9 cellular contexts compared by ENCODE assay signal in the genomic region with DNA sequence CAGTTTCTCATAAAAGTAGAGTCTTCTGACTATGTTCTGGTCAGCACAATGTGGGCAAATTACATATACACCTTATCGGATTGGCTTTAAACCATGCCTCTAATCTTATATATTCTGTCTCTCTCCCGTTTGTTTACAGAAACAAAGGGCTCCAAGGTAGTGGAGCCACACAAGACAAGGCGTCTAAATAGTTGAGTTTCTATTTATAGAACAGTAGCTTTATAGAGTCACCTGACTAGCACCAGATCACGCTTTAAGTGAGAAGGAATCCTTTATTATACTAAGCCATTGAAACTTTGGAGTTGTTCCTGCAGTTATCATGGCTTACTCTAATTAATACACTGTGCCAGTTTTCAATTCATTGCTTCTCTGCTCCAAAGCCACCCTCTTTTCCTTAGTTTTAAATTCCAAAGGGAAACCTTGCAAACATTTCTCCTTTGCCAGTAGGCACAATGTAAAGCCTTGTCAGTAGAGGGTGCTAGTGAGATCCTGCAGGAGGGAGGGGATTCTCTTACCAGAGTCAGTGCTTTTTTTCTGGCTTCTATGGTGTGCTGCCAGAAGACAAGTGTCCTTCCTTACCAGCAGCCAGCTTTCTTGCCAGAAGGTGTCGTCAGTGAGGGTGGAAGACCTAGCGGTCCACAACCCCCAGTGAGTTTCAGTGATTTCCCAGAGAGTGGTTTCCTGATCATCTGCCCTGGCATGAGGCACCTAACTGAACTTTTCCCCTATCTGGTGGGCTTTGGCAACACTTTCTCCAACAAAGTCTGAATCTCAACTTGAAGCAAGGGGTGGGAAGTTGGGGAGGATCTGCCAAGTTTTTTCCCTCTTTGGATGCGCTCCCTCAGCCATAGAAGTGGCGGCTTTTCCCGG.
A peak's percentile ranks its signal among the peaks of the same experiment; 100 is the strongest.
DNase-seq lines count a peak whose midpoint lies in the region; ATAC-seq and TF ChIP-seq lines count a peak whose summit lies in the region.
"Had no signal": no experiment of that assay in that cellular context is flagged by ENCODE, and none has a peak within 500 bp of the region (broad histone marks: within the 10 kb centered on the region; RNA-seq: fewer than 3 reads in every experiment).

No MANE protein-coding gene starts in this region.

- no peaks in the 10 kb centered on the region for H3K9me3 ChIP-seq in lower lobe of right lung

- no peak overlapping the region for H3K4me3 ChIP-seq in lower lobe of right lung

- H3K36me3 ChIP-seq in lower lobe of right lung, result no peaks in the 10 kb centered on the region

- no peak overlapping the region for H3K27ac ChIP-seq in lower lobe of right lung

- DNase-seq in SHP77 (lab: John Stamatoyannopoulos, UW) (peak; percentile 4 to 40), SHP77 treated with DMSO at 0.1 percent for 48 hours (lab: John Stamatoyannopoulos, UW) (no peak), OCI-M1 (lab: John Stamatoyannopoulos, UW) (peak; percentile 99), astrocyte of the hippocampus (ENCODE audit: low read depth, low spot score) (peak; percentile 20), lower lobe of right lung (peak; percentile 54)
- DNase-seq in effector CD8-positive, alpha-beta T cell (lab: John Stamatoyannopoulos, UW), result no peak
- DNase-seq: naive B cell had no signal

- no peaks in the 10 kb centered on the region for H3K27me3 ChIP-seq in lower lobe of right lung (ENCODE audit: low read depth)

- intact Hi-C loops in lower lobe of right lung (cut with DNase I), result no loop called here

- H3K4me1 ChIP-seq in lower lobe of right lung, result no peaks in the 10 kb centered on the region

- peak; percentile 50 for TF ChIP-seq CTCF in lower lobe of right lung (IDR thresholded peaks at IDR 0.05)

- ATAC-seq in GM19438 (IDR thresholded peaks at IDR 0.05; ENCODE audit: low read depth, unreplicated experiment), result peak; percentile 75
- peak; percentile 80 for ATAC-seq in HG03378 (IDR thresholded peaks at IDR 0.05; ENCODE audit: unreplicated experiment)
- ATAC-seq in lower lobe of right lung, result peak; percentile 91 to 94

Comparison
In these comparisons a context has a peak if more than half of its experiments do, and no peak if none do; other contexts are left out.
1. DNase-seq: peak in SHP77 (2 of 2), OCI-M1 (single experiment), astrocyte of the hippocampus (single experiment) and lower lobe of right lung (single experiment); none in SHP77 treated with DMSO at 0.1 percent for 48 hours (single experiment) and effector CD8-positive, alpha-beta T cell (single experiment).
2. Peak in every context shown above with its lines, with median percentiles within 50 percentile points of each other: ATAC-seq.